1 cellular context compared by ENCODE assay signal in the genomic region with DNA sequence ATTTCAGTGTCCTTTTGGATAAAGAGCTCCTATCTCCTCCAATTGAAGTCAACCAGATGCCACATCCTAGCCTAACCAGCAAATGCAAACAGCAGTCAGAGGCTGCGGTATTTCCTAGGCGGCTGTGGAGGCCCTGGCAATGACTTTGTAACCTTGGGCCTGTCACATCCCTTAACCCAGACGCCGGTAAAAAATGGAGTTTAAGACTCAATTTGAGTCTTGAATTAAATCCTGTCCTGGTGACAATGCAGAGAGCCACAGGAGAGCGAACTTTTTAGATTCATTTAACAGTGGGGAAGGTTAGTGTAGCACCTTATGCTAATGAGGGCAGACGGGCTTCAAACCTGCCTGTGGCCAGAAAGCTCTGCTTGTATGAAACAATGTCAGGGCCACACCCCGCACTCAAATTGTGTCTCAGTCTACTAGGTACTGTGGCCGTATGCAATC.
A peak's percentile ranks its signal among the peaks of the same experiment; 100 is the strongest.
TF ChIP-seq lines count a peak whose summit lies in the region.

No MANE protein-coding gene starts in this region.

TF ChIP-seq in HepG2, 621 proteins besides CTCF, POLR2A, EP300 and RAD21:
- TF ChIP-seq POLR2G (IDR thresholded peaks at IDR 0.05; ENCODE audit: low read depth, low read length) (no peak), ZFX (CRISPR knock-in tag; IDR thresholded peaks at IDR 0.05; ENCODE audit: low read depth) (0 out of 2 replicates have a peak, but pooled peaks have one; percentile 3)
